ENCODE assay signal across 20 cellular contexts in genomic region chr16:7765079-7765550, GRCh38.
"Had no signal": no experiment of that assay in that cellular context is flagged by ENCODE, and none has a peak within 500 bp of the region (broad histone marks: within the 10 kb centered on the region; RNA-seq: fewer than 3 reads in every experiment).

No MANE protein-coding gene starts in this region.

- H3K36me3 Mint-ChIP-seq: naive thymus-derived CD4-positive, alpha-beta T cell had no signal

- H3K27me3 ChIP-seq: esophagus squamous epithelium, right lobe of liver had no signal

- H3K27ac Mint-ChIP-seq: dendritic cell treated with granulocyte-macrophage colony-stimulating factor and Interleukin-4, amounts not matched to agents 40 ng/mL and 50 ng/mL, for 4 days; effector memory CD8-positive, alpha-beta T cell; naive thymus-derived CD4-positive, alpha-beta T cell; nephron progenitor cell had no signal

- H3K27ac ChIP-seq: esophagus squamous epithelium, gastroesophageal sphincter, parathyroid adenoma, psoas muscle, right lobe of liver had no signal

- H3K9ac ChIP-seq: parathyroid adenoma had no signal

- H3K4me3 Mint-ChIP-seq: dendritic cell treated with granulocyte-macrophage colony-stimulating factor and Interleukin-4, amounts not matched to agents 40 ng/mL and 50 ng/mL, for 4 days; effector memory CD8-positive, alpha-beta T cell; naive thymus-derived CD4-positive, alpha-beta T cell; nephron progenitor cell had no signal

- H3K9me3 ChIP-seq: esophagus squamous epithelium, gastroesophageal sphincter, psoas muscle, right lobe of liver had no signal

- H3K4me1 ChIP-seq: gastroesophageal sphincter, parathyroid adenoma, psoas muscle, right lobe of liver had no signal

- ATAC-seq: effector memory CD8-positive, alpha-beta T cell; gastroesophageal sphincter; left lobe of liver; naive thymus-derived CD4-positive, alpha-beta T cell; psoas muscle; right lobe of liver had no signal

- H3K4me3 ChIP-seq: esophagus squamous epithelium, gastroesophageal sphincter, psoas muscle, right lobe of liver had no signal

- FAIRE-seq: colon, islet of Langerhans had no signal

- H3K36me3 ChIP-seq: esophagus squamous epithelium, gastroesophageal sphincter, right lobe of liver had no signal

- H3K4me1 Mint-ChIP-seq: naive thymus-derived CD4-positive, alpha-beta T cell had no signal

- DNase-seq: cerebellar nuclear complex; effector memory CD8-positive, alpha-beta T cell; esophagus squamous epithelium; foreskin fibroblast; glutamatergic neuron; mammary epithelial cell; naive thymus-derived CD4-positive, alpha-beta T cell; nephron progenitor cell; psoas muscle; retina; right lobe of liver; stimulated activated CD4-positive, alpha-beta T cell treated with anti-CD3 and anti-CD28 coated beads, Interleukin-2, amount 100 ng/mL, for 24 hours; stimulated activated naive CD4-positive, alpha-beta T cell treated with Interleukin-2 at 50 U/mL for 16 hours; trophoblast cell had no signal

- H3K27me3 Mint-ChIP-seq: dendritic cell treated with granulocyte-macrophage colony-stimulating factor and Interleukin-4, amounts not matched to agents 40 ng/mL and 50 ng/mL, for 4 days; effector memory CD8-positive, alpha-beta T cell; naive thymus-derived CD4-positive, alpha-beta T cell had no signal

- H3K9me3 Mint-ChIP-seq: nephron progenitor cell had no signal
